ENCODE assay signal across 2 cellular contexts in the genomic region with DNA sequence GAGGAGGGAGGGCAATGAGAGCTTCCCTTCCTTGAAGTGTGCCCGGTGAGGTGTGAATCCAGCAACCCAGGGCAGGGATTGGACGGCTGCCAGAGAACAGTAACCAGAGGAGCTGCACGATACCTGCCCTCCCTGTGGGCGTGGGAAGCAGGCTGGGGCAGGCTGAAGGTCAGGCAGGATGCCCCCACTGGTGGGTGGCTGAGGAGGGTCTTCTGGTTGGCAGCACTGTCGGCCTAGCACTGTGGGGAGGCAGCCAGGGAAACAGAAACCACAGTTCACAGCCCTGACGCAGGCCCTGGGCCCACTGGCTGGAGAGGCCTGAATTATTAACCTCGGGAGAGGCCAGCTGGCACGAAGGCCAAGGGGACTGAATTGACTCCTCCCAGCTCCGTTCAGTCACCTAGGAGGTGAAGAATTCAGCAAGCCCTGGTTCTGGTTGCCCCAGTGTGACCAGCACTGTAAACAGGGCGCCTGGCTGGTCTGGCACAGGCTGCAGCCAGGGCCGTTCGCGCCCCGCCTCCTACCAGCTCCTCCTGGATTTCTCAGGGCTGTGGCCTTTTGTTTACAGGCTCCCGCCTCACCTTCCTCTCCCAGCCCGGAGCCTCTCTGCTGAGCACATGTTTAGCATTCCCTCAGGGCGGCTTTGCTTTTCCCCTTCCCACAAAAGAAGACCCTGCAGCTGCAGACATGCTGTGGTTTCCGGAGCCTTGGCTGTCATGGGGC.
A peak's percentile ranks its signal among the peaks of the same experiment; 100 is the strongest.
TF ChIP-seq lines count a peak whose summit lies in the region.

No MANE protein-coding gene starts in this region.

TF ChIP-seq in IMR-90, 13 proteins besides CTCF, POLR2A, EP300 and RAD21:
- TF ChIP-seq, protein P1, sequence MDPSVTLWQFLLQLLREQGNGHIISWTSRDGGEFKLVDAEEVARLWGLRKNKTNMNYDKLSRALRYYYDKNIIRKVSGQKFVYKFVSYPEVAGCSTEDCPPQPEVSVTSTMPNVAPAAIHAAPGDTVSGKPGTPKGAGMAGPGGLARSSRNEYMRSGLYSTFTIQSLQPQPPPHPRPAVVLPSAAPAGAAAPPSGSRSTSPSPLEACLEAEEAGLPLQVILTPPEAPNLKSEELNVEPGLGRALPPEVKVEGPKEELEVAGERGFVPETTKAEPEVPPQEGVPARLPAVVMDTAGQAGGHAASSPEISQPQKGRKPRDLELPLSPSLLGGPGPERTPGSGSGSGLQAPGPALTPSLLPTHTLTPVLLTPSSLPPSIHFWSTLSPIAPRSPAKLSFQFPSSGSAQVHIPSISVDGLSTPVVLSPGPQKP (IDR thresholded peaks at IDR 0.05; ENCODE audit: borderline replicate concordance, low read depth, low read length): no peak
- TF ChIP-seq MAFK (IDR thresholded peaks at IDR 0.05; ENCODE audit: low read depth, low read length): no peak
- no peak for TF ChIP-seq NFE2L2 (IDR thresholded peaks at IDR 0.05; ENCODE audit: low read depth, low read length)

TF ChIP-seq in GM12878, 131 proteins besides CTCF, POLR2A, EP300 and RAD21 (continues in another document):
- TF ChIP-seq JUNB (IDR thresholded peaks at IDR 0.05): no peak
- TF ChIP-seq, protein P2, sequence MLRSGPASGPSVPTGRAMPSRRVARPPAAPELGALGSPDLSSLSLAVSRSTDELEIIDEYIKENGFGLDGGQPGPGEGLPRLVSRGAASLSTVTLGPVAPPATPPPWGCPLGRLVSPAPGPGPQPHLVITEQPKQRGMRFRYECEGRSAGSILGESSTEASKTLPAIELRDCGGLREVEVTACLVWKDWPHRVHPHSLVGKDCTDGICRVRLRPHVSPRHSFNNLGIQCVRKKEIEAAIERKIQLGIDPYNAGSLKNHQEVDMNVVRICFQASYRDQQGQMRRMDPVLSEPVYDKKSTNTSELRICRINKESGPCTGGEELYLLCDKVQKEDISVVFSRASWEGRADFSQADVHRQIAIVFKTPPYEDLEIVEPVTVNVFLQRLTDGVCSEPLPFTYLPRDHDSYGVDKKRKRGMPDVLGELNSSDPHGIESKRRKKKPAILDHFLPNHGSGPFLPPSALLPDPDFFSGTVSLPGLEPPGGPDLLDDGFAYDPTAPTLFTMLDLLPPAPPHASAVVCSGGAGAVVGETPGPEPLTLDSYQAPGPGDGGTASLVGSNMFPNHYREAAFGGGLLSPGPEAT (IDR thresholded peaks at IDR 0.05; ENCODE audit: low read depth): no peak
- no peak for TF ChIP-seq JUND (IDR thresholded peaks at IDR 0.05; ENCODE audit: low read depth, low read length)
- no peak for TF ChIP-seq SMAD5 (IDR thresholded peaks at IDR 0.05; ENCODE audit: low read depth)
- TF ChIP-seq, protein P3, sequence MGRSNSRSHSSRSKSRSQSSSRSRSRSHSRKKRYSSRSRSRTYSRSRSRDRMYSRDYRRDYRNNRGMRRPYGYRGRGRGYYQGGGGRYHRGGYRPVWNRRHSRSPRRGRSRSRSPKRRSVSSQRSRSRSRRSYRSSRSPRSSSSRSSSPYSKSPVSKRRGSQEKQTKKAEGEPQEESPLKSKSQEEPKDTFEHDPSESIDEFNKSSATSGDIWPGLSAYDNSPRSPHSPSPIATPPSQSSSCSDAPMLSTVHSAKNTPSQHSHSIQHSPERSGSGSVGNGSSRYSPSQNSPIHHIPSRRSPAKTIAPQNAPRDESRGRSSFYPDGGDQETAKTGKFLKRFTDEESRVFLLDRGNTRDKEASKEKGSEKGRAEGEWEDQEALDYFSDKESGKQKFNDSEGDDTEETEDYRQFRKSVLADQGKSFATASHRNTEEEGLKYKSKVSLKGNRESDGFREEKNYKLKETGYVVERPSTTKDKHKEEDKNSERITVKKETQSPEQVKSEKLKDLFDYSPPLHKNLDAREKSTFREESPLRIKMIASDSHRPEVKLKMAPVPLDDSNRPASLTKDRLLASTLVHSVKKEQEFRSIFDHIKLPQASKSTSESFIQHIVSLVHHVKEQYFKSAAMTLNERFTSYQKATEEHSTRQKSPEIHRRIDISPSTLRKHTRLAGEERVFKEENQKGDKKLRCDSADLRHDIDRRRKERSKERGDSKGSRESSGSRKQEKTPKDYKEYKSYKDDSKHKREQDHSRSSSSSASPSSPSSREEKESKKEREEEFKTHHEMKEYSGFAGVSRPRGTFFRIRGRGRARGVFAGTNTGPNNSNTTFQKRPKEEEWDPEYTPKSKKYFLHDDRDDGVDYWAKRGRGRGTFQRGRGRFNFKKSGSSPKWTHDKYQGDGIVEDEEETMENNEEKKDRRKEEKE (IDR thresholded peaks at IDR 0.05): no peak
- no peak for TF ChIP-seq PBX3 (IDR thresholded peaks at IDR 0.05; ENCODE audit: insufficient replicate concordance, low read depth, low read length)
- no peak for TF ChIP-seq TAF1 (IDR thresholded peaks at IDR 0.05; ENCODE audit: borderline replicate concordance, low read depth, low read length)
- no peak for TF ChIP-seq MXI1 (IDR thresholded peaks at IDR 0.05; ENCODE audit: low read depth, low read length)
- TF ChIP-seq MYB (IDR thresholded peaks at IDR 0.05; ENCODE audit: borderline replicate concordance, low read depth, low read length): no peak
- TF ChIP-seq, protein P4, sequence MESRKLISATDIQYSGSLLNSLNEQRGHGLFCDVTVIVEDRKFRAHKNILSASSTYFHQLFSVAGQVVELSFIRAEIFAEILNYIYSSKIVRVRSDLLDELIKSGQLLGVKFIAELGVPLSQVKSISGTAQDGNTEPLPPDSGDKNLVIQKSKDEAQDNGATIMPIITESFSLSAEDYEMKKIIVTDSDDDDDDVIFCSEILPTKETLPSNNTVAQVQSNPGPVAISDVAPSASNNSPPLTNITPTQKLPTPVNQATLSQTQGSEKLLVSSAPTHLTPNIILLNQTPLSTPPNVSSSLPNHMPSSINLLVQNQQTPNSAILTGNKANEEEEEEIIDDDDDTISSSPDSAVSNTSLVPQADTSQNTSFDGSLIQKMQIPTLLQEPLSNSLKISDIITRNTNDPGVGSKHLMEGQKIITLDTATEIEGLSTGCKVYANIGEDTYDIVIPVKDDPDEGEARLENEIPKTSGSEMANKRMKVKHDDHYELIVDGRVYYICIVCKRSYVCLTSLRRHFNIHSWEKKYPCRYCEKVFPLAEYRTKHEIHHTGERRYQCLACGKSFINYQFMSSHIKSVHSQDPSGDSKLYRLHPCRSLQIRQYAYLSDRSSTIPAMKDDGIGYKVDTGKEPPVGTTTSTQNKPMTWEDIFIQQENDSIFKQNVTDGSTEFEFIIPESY (IDR thresholded peaks at IDR 0.05): peak; percentile 71; the same call in 1 of the 2 replicates
- TF ChIP-seq SP1 (IDR thresholded peaks at IDR 0.05; ENCODE audit: low read depth, low read length): no peak
- no peak for TF ChIP-seq ZNF274 (IDR thresholded peaks at IDR 0.05; ENCODE audit: insufficient read depth, insufficient read length)
- TF ChIP-seq ZNF24 (IDR thresholded peaks at IDR 0.05): no peak
- TF ChIP-seq ZNF217 (IDR thresholded peaks at IDR 0.05): no peak
- TF ChIP-seq POU2F2 (IDR thresholded peaks at IDR 0.05; ENCODE audit: borderline replicate concordance, low read depth, low read length): no peak
- no peak for TF ChIP-seq TCF7 (IDR thresholded peaks at IDR 0.05; ENCODE audit: borderline replicate concordance)
- peak; percentile 52 to 59; a peak in 2 of 4 replicates for TF ChIP-seq IKZF2 (IDR thresholded peaks at IDR 0.05)
- TF ChIP-seq NFYA (IDR thresholded peaks at IDR 0.05; ENCODE audit: borderline replicate concordance, low read depth, low read length): no peak
- TF ChIP-seq, protein P5, sequence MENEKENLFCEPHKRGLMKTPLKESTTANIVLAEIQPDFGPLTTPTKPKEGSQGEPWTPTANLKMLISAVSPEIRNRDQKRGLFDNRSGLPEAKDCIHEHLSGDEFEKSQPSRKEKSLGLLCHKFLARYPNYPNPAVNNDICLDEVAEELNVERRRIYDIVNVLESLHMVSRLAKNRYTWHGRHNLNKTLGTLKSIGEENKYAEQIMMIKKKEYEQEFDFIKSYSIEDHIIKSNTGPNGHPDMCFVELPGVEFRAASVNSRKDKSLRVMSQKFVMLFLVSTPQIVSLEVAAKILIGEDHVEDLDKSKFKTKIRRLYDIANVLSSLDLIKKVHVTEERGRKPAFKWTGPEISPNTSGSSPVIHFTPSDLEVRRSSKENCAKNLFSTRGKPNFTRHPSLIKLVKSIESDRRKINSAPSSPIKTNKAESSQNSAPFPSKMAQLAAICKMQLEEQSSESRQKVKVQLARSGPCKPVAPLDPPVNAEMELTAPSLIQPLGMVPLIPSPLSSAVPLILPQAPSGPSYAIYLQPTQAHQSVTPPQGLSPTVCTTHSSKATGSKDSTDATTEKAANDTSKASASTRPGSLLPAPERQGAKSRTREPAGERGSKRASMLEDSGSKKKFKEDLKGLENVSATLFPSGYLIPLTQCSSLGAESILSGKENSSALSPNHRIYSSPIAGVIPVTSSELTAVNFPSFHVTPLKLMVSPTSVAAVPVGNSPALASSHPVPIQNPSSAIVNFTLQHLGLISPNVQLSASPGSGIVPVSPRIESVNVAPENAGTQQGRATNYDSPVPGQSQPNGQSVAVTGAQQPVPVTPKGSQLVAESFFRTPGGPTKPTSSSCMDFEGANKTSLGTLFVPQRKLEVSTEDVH (IDR thresholded peaks at IDR 0.05; ENCODE audit: low read depth, partially characterized antibody): no peak
- TF ChIP-seq CREB1 (IDR thresholded peaks at IDR 0.05; ENCODE audit: low read depth): no peak
- TF ChIP-seq USF2 (IDR thresholded peaks at IDR 0.05; ENCODE audit: borderline replicate concordance, low read depth, low read length): no peak
- no peak for TF ChIP-seq PML (IDR thresholded peaks at IDR 0.05; ENCODE audit: low read length)
- peak; percentile 49 for TF ChIP-seq RUNX3 (IDR thresholded peaks at IDR 0.05; ENCODE audit: low read length)
- TF ChIP-seq LARP7 (IDR thresholded peaks at IDR 0.05): 0 out of 2 replicates have a peak, but pooled peaks have one; percentile 17
- TF ChIP-seq ESRRA (IDR thresholded peaks at IDR 0.05; ENCODE audit: low read length): no peak
- TF ChIP-seq IRF4 (IDR thresholded peaks at IDR 0.05; ENCODE audit: low read depth, low read length): no peak
- TF ChIP-seq SMC3 (IDR thresholded peaks at IDR 0.05; ENCODE audit: borderline replicate concordance, low read length): no peak
- TF ChIP-seq CREM (IDR thresholded peaks at IDR 0.05; ENCODE audit: low read depth): 0 out of 2 replicates have a peak, but pooled peaks have one; percentile 3
- no peak for TF ChIP-seq ZZZ3 (IDR thresholded peaks at IDR 0.05; ENCODE audit: control insufficient read depth, insufficient read length, low read depth)
- TF ChIP-seq SMAD1 (IDR thresholded peaks at IDR 0.05; ENCODE audit: low read depth, partially characterized antibody): no peak
- no peak for TF ChIP-seq CBX5 (IDR thresholded peaks at IDR 0.05; ENCODE audit: low read depth)
- TF ChIP-seq, protein P6, sequence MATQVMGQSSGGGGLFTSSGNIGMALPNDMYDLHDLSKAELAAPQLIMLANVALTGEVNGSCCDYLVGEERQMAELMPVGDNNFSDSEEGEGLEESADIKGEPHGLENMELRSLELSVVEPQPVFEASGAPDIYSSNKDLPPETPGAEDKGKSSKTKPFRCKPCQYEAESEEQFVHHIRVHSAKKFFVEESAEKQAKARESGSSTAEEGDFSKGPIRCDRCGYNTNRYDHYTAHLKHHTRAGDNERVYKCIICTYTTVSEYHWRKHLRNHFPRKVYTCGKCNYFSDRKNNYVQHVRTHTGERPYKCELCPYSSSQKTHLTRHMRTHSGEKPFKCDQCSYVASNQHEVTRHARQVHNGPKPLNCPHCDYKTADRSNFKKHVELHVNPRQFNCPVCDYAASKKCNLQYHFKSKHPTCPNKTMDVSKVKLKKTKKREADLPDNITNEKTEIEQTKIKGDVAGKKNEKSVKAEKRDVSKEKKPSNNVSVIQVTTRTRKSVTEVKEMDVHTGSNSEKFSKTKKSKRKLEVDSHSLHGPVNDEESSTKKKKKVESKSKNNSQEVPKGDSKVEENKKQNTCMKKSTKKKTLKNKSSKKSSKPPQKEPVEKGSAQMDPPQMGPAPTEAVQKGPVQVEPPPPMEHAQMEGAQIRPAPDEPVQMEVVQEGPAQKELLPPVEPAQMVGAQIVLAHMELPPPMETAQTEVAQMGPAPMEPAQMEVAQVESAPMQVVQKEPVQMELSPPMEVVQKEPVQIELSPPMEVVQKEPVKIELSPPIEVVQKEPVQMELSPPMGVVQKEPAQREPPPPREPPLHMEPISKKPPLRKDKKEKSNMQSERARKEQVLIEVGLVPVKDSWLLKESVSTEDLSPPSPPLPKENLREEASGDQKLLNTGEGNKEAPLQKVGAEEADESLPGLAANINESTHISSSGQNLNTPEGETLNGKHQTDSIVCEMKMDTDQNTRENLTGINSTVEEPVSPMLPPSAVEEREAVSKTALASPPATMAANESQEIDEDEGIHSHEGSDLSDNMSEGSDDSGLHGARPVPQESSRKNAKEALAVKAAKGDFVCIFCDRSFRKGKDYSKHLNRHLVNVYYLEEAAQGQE (IDR thresholded peaks at IDR 0.05; ENCODE audit: low read depth, low read length): no peak
- no peak for TF ChIP-seq YBX1 (IDR thresholded peaks at IDR 0.05)
- no peak for TF ChIP-seq KDM1A (IDR thresholded peaks at IDR 0.05; ENCODE audit: borderline replicate concordance)
- TF ChIP-seq, protein P7, sequence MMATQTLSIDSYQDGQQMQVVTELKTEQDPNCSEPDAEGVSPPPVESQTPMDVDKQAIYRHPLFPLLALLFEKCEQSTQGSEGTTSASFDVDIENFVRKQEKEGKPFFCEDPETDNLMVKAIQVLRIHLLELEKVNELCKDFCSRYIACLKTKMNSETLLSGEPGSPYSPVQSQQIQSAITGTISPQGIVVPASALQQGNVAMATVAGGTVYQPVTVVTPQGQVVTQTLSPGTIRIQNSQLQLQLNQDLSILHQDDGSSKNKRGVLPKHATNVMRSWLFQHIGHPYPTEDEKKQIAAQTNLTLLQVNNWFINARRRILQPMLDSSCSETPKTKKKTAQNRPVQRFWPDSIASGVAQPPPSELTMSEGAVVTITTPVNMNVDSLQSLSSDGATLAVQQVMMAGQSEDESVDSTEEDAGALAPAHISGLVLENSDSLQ (IDR thresholded peaks at IDR 0.05): no peak
- peak; percentile 37 for TF ChIP-seq PAX5 (IDR thresholded peaks at IDR 0.05; ENCODE audit: borderline replicate concordance, low read depth, low read length)
- no peak for TF ChIP-seq TBL1XR1 (IDR thresholded peaks at IDR 0.05; ENCODE audit: low read depth, low read length)
- TF ChIP-seq BMI1 (IDR thresholded peaks at IDR 0.05; ENCODE audit: borderline replicate concordance): no peak
